ENCODE assay signal across 25 cellular contexts in the genomic region with DNA sequence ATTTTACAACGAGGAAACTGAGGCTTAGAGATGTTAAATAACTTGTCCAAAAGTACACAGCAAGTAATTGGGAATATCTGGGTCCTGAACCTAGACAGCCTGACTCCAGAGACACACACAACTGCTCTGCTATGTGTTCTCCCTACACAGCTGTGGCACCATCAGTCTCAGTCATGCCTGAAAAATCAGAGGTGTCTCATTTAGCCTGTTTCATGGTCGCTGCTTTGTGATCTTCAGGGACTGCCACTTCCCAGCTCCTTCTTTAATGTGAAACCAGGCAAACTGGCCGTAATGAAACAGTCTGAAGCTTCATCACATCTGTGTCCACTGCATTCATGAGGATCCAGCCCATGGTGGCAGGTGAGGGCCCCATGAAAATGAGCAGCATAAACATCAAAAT. TPM values are rescaled to one million over a fixed set of nuclear protein-coding genes. Genes with fewer than 3 reads are reported as not detected.
A peak's percentile ranks its signal among the peaks of the same experiment; 100 is the strongest.
DNase-seq lines count a peak whose midpoint lies in the region; ATAC-seq and TF ChIP-seq lines count a peak whose summit lies in the region.
"Had no signal": no experiment of that assay in that cellular context is flagged by ENCODE, and none has a peak within 500 bp of the region (broad histone marks: within the 10 kb centered on the region; RNA-seq: fewer than 3 reads in every experiment).

No MANE protein-coding gene starts in this region.

- ATAC-seq in effector memory CD8-positive, alpha-beta T cell (replicated peaks) = no peak
- ATAC-seq: naive thymus-derived CD8-positive, alpha-beta T cell had no signal

- no peaks in the 10 kb centered on the region for H3K9me2 ChIP-seq in neural cell (ENCODE audit: insufficient read depth, low read length)

- TF ChIP-seq RAD21 in neural cell (conservative IDR thresholded peaks at IDR 0.05) = no peak

- TF ChIP-seq CTCF in neural cell (IDR thresholded peaks at IDR 0.05; ENCODE audit: poor library complexity, severe bottlenecking) = no peak
- TF ChIP-seq CTCF in tibial nerve (IDR thresholded peaks at IDR 0.05) = no peak

- no peak overlapping the region for H2AFZ ChIP-seq in neural cell (ENCODE audit: low read depth, low read length)
- H2AFZ ChIP-seq: hepatocyte had no signal

- no peaks in the 10 kb centered on the region for H4K20me1 ChIP-seq in neural cell (ENCODE audit: insufficient read depth)

- 76 to 79% methylated on average over 3 of the region's 3 CpGs for WGBS in tibial nerve, 2 donors

- TF ChIP-seq POLR2A in tibial nerve (IDR thresholded peaks at IDR 0.05) = no peak

- H3K9me3 ChIP-seq in SJCRH30 (replicated peaks) = 0 out of 2 replicates have a peak, but pooled peaks cover 4% of the 10 kb centered on the region
- H3K9me3 ChIP-seq in neural cell (ENCODE audit: low read length) = no peaks in the 10 kb centered on the region
- peaks cover 0 to 4% (median 0%) of the 10 kb centered on the region in 4 donors for H3K9me3 ChIP-seq in tibial nerve
- H3K9me3 ChIP-seq: upper lobe of right lung had no signal

- H3K4me1 ChIP-seq in SJCRH30 (peaks cover 29% of the 10 kb centered on the region), tibial nerve (peaks cover 0 to 17% (median 0%) of the 10 kb centered on the region in 4 donors)
- H3K4me1 ChIP-seq: upper lobe of right lung had no signal

- H3F3A ChIP-seq in neural cell (ENCODE audit: insufficient read depth, low read length, poor library complexity, severe bottlenecking) = peaks cover 4% of the 10 kb centered on the region

- no peak overlapping the region for H3K9ac ChIP-seq in neural cell (ENCODE audit: low read length)

- peak overlapping the region; percentile 24 for H3K27ac ChIP-seq in SJCRH30
- no peak overlapping the region for H3K27ac ChIP-seq in neural cell (ENCODE audit: low read length)
- H3K27ac ChIP-seq in tibial nerve = no peak overlapping the region
- H3K27ac ChIP-seq: hepatocyte, SK-N-MC, skin epidermis, upper lobe of right lung had no signal

- H3K27me3 ChIP-seq in SJCRH30 (no peaks in the 10 kb centered on the region), neural cell (ENCODE audit: insufficient read depth, low read depth, low read length) (no peaks in the 10 kb centered on the region), tibial nerve (no peaks in the 10 kb centered on the region)
- H3K27me3 ChIP-seq: hepatocyte, upper lobe of right lung had no signal

- H3K4me3 Mint-ChIP-seq in effector memory CD8-positive, alpha-beta T cell = no peak overlapping the region
- H3K4me3 Mint-ChIP-seq: activated naive CD8-positive, alpha-beta T cell treated with anti-CD3 and anti-CD28 coated beads for 36 hours; activated T-cell treated with anti-CD3 and anti-CD28 coated beads, Interleukin-2, amount 50 U/mL, for 24 hours; naive thymus-derived CD8-positive, alpha-beta T cell had no signal

- H3K27ac Mint-ChIP-seq in effector memory CD8-positive, alpha-beta T cell = no peak overlapping the region
- H3K27ac Mint-ChIP-seq: activated naive CD8-positive, alpha-beta T cell treated with anti-CD3 and anti-CD28 coated beads for 36 hours; activated T-cell treated with anti-CD3 and anti-CD28 coated beads, Interleukin-2, amount 50 U/mL, for 24 hours; naive thymus-derived CD8-positive, alpha-beta T cell had no signal

- no peaks in the 10 kb centered on the region for H3K36me3 Mint-ChIP-seq in effector memory CD8-positive, alpha-beta T cell (ENCODE audit: insufficient read depth)
- H3K36me3 Mint-ChIP-seq: activated naive CD8-positive, alpha-beta T cell treated with anti-CD3 and anti-CD28 coated beads for 36 hours; naive thymus-derived CD8-positive, alpha-beta T cell had no signal

- peaks cover 33 to 38% of the 10 kb centered on the region in 2 donors for H3K27me3 Mint-ChIP-seq in effector memory CD8-positive, alpha-beta T cell

- H3K4me3 ChIP-seq in SJCRH30 (no peak overlapping the region), neural cell (ENCODE audit: low read length) (no peak overlapping the region), tibial nerve (no peak overlapping the region)
- H3K4me3 ChIP-seq: hepatocyte, lung, SK-N-MC, skin epidermis, upper lobe of right lung had no signal

- H3K9me3 Mint-ChIP-seq in effector memory CD8-positive, alpha-beta T cell = no peaks in the 10 kb centered on the region
- H3K9me3 Mint-ChIP-seq: activated naive CD8-positive, alpha-beta T cell treated with anti-CD3 and anti-CD28 coated beads for 36 hours; activated T-cell treated with anti-CD3 and anti-CD28 coated beads, Interleukin-2, amount 50 U/mL, for 24 hours had no signal

- H3K36me3 ChIP-seq in SJCRH30 (no peaks in the 10 kb centered on the region), neural cell (ENCODE audit: insufficient read depth, low read length) (no peaks in the 10 kb centered on the region), tibial nerve (no peaks in the 10 kb centered on the region)
- H3K36me3 ChIP-seq: upper lobe of right lung had no signal

- H3K4me1 Mint-ChIP-seq in effector memory CD8-positive, alpha-beta T cell (ENCODE audit: low read depth in 2 of 2) = no peaks in the 10 kb centered on the region
- H3K4me1 Mint-ChIP-seq: activated naive CD8-positive, alpha-beta T cell treated with anti-CD3 and anti-CD28 coated beads for 36 hours; naive thymus-derived CD8-positive, alpha-beta T cell had no signal

- H3K79me2 ChIP-seq in neural cell (replicated peaks; ENCODE audit: insufficient read depth, low read length) = no peaks in the 10 kb centered on the region
- H3K79me2 ChIP-seq: hepatocyte had no signal

- DNase-seq in NCI-H2029 treated with DMSO at 0.1 percent for 48 hours (lab: John Stamatoyannopoulos, UW) = peak; percentile 62
- no peak for DNase-seq in NCI-H2029 (lab: John Stamatoyannopoulos, UW)
- peak; percentile 31 for DNase-seq in NCI-H1092 (lab: John Stamatoyannopoulos, UW)
- peak; percentile 33 to 74 for DNase-seq in SJCRH30
- DNase-seq in effector memory CD8-positive, alpha-beta T cell = no peak
- no peak for DNase-seq in AG20443 (ENCODE audit: low spot score)
- no peak for DNase-seq in tibial nerve (ENCODE audit: low spot score in 2 of 2)
- DNase-seq: activated CD4-positive, CD25-positive, alpha-beta regulatory T cell; activated effector memory CD4-positive, alpha-beta T cell treated with anti-CD3 and anti-CD28 coated beads, Interleukin-2, amount 50 U/mL, for 16 hours; activated naive CD8-positive, alpha-beta T cell treated with anti-CD3 and anti-CD28 coated beads for 36 hours; activated T-cell treated with anti-CD3 and anti-CD28 coated beads, Interleukin-2, amount 50 U/mL, for 24 hours; anterior cingulate cortex; Calu3; naive thymus-derived CD8-positive, alpha-beta T cell; NCI-H1105 treated with DMSO at 0.1 percent for 48 hours; NCI-H2081; NCI-H526 treated with DMSO at 0.1 percent for 48 hours; RPMI8226; stimulated activated naive CD4-positive, alpha-beta T cell; upper lobe of right lung had no signal

- no peak for TF ChIP-seq EP300 in neural cell (conservative IDR thresholded peaks at IDR 0.05; ENCODE audit: poor library complexity, severe bottlenecking)
- no peak for TF ChIP-seq EP300 in tibial nerve (IDR thresholded peaks at IDR 0.05)

- no peak overlapping the region for H3K4me2 ChIP-seq in neural cell (ENCODE audit: low read length)

TF ChIP-seq in neural cell, 6 proteins besides CTCF, POLR2A, EP300 and RAD21:
- TF ChIP-seq TAF1 (IDR thresholded peaks at IDR 0.05; ENCODE audit: low read depth) (no peak), POLR2AphosphoS5 (IDR thresholded peaks at IDR 0.05) (peak; percentile 22), EZH2 (IDR thresholded peaks at IDR 0.05; ENCODE audit: borderline replicate concordance, insufficient read depth, low read length, poor library complexity, severe bottlenecking) (no peak)
- TF ChIP-seq, protein P1, sequence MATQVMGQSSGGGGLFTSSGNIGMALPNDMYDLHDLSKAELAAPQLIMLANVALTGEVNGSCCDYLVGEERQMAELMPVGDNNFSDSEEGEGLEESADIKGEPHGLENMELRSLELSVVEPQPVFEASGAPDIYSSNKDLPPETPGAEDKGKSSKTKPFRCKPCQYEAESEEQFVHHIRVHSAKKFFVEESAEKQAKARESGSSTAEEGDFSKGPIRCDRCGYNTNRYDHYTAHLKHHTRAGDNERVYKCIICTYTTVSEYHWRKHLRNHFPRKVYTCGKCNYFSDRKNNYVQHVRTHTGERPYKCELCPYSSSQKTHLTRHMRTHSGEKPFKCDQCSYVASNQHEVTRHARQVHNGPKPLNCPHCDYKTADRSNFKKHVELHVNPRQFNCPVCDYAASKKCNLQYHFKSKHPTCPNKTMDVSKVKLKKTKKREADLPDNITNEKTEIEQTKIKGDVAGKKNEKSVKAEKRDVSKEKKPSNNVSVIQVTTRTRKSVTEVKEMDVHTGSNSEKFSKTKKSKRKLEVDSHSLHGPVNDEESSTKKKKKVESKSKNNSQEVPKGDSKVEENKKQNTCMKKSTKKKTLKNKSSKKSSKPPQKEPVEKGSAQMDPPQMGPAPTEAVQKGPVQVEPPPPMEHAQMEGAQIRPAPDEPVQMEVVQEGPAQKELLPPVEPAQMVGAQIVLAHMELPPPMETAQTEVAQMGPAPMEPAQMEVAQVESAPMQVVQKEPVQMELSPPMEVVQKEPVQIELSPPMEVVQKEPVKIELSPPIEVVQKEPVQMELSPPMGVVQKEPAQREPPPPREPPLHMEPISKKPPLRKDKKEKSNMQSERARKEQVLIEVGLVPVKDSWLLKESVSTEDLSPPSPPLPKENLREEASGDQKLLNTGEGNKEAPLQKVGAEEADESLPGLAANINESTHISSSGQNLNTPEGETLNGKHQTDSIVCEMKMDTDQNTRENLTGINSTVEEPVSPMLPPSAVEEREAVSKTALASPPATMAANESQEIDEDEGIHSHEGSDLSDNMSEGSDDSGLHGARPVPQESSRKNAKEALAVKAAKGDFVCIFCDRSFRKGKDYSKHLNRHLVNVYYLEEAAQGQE (IDR thresholded peaks at IDR 0.05; ENCODE audit: borderline replicate concordance) = no peak

RNA-seq across cellular contexts. Expression of a gene that starts 56.6 kb away (rescaled TPM):
- total RNA-seq in SJCRH30 (2014; rRNA removed; shearing (Covaris generic)) = 0.12 and 0.20 TPM in 2 replicates
- polyA plus RNA-seq in neural cell = 2.3 and 2.5 TPM in 2 replicates
- 3.4 and 4.1 TPM in 2 replicates for polyA minus RNA-seq in neural cell
- total RNA-seq in tibial nerve = 100 to 1,000 TPM; 235 to 747 (median 399) TPM
- total RNA-seq: Calu3; naive thymus-derived CD8-positive, alpha-beta T cell had no signal
- polyA plus RNA-seq: naive thymus-derived CD8-positive, alpha-beta T cell had no signal

RNA-seq across cellular contexts. Expression of a gene that starts 58.3 kb away (rescaled TPM):
- total RNA-seq in SJCRH30 (2014; rRNA removed; shearing (Covaris generic)) = 42.3 and 47.3 TPM in 2 replicates
- polyA plus RNA-seq in neural cell = 157 and 187 TPM in 2 replicates
- polyA minus RNA-seq in neural cell = 153 and 166 TPM in 2 replicates
- 10 to 100 TPM; 21.2 to 24.9 (median 21.9) TPM for total RNA-seq in tibial nerve

Comparison
In these comparisons a context has a peak if more than half of its experiments do, and no peak if none do; other contexts are left out.
1. DNase-seq: peak in NCI-H2029 treated with DMSO at 0.1 percent for 48 hours (single experiment), NCI-H1092 (single experiment) and SJCRH30 (2 of 2); none in NCI-H2029 (single experiment), effector memory CD8-positive, alpha-beta T cell (0 of 3), AG20443 (single experiment) and tibial nerve (0 of 2).
2. RNA of a gene that starts 56.6 kb away (total RNA-seq): 235 to 747 TPM in tibial nerve; 0.12 to 0.20 TPM in SJCRH30; every median in the first group is over 100 times any median in the second.